In genomic region chr7:112338786-112339185, GRCh38 we compare ENCODE assay signal across 29 cellular contexts.
DNase-seq lines count a peak whose midpoint lies in the region; ATAC-seq, FAIRE-seq and TF ChIP-seq lines count a peak whose summit lies in the region.
"Had no signal": no experiment of that assay in that cellular context is flagged by ENCODE, and none has a peak within 500 bp of the region (broad histone marks: within the 10 kb centered on the region; RNA-seq: fewer than 3 reads in every experiment).

No MANE protein-coding gene starts in this region.

- H2AFZ ChIP-seq in K562 (ENCODE audit: low read depth, low read length) = no peak overlapping the region

- POLR2A ChIA-PET in K562 (lab: Yijun Ruan, JAX) = interaction anchor here (1.7 kb wide), 1 partner anchor 13 kb away, joined by 5 read pairs; no protein-coding TSS in a partner anchor

- intact Hi-C loops in K562 (cut with micrococcal nuclease) = no loop called here

- ATAC-seq in K562 = no peak
- ATAC-seq: A549; CD8-positive, alpha-beta T cell had no signal

- DNase-seq in K562 (ENCODE audit: extremely low read depth in 1 of 4, low spot score in 3 of 4) = no peak
- no peak for DNase-seq in NCI-H146 treated with DMSO at 0.1 percent for 48 hours (lab: John Stamatoyannopoulos, UW; ENCODE audit: unreplicated experiment)
- DNase-seq: 8988T; ACHN; AML-193; BE2C; C1 segment of cervical spinal cord; Caco-2; Calu3; CD4-positive, alpha-beta memory T cell; CD4-positive, alpha-beta T cell; CD4-positive, CD25-positive, alpha-beta regulatory T cell; CD8-positive, alpha-beta memory T cell; CD8-positive, alpha-beta T cell; COR-L47; DMS 273 treated with DMSO at 0.1 percent for 48 hours; DMS153; DMS53; DMS79; DMS79 treated with DMSO at 0.1 percent for 48 hours; DND-41; EL had no signal

- TF ChIP-seq RAD21 in K562 (CRISPR knock-in tag; conservative IDR thresholded peaks at IDR 0.05 in 1 of 2, IDR thresholded peaks at IDR 0.05 in 1 of 2) = no peak

- H3K79me2 ChIP-seq in K562 (ENCODE audit: control insufficient read depth, insufficient read depth, low read length) = no peaks in the 10 kb centered on the region

- H3K36me3 ChIP-seq in K562 (ENCODE audit: control insufficient read depth, insufficient read depth, low read length) = peaks cover 14% of the 10 kb centered on the region; the same call in 2 of the 3 replicates
- H3K36me3 ChIP-seq: BE2C had no signal

- no peak overlapping the region for H3K4me3 ChIP-seq in K562
- H3K4me3 ChIP-seq: A549; BLaER1; BLaER1 treated with 17β-estradiol and CSF1 and Interleukin-3, amounts not matched to agents 10 nM and 100 nM had no signal

- TF ChIP-seq POLR2A in K562 (conservative IDR thresholded peaks at IDR 0.05) = no peak

- in situ Hi-C loops in K562 (cut with MboI) = no loop called here

- no peaks in the 10 kb centered on the region for H3K9me3 ChIP-seq in K562 (replicated peaks; ENCODE audit: control insufficient read depth, insufficient read depth, low read depth, low read length)
- H3K9me3 ChIP-seq: A549, BE2C, BLaER1, Caco-2 had no signal

- TF ChIP-seq EP300 in K562 (IDR thresholded peaks at IDR 0.05; ENCODE audit: low read length) = no peak

- no peaks in the 10 kb centered on the region for H3K9me1 ChIP-seq in K562 (ENCODE audit: control insufficient read depth, insufficient read depth, low read length)

- no peaks in the 10 kb centered on the region for H4K20me1 ChIP-seq in K562 (replicated peaks; ENCODE audit: control insufficient read depth, insufficient read depth, low read length)
- H4K20me1 ChIP-seq: BLaER1; BLaER1 treated with 17β-estradiol and CSF1 and Interleukin-3, amounts not matched to agents 10 nM and 100 nM had no signal

- H3K9ac ChIP-seq in K562 (ENCODE audit: insufficient read depth in 1 of 2, low read depth in 2 of 2, low read length in 2 of 2) = no peak overlapping the region
- H3K9ac ChIP-seq: BLaER1; BLaER1 treated with 17β-estradiol and CSF1 and Interleukin-3, amounts not matched to agents 10 nM and 100 nM had no signal

- no peaks in the 10 kb centered on the region for H3K27me3 ChIP-seq in K562 (ENCODE audit: control insufficient read depth in 2 of 2, insufficient read depth in 2 of 2, low read length in 2 of 2)
- H3K27me3 ChIP-seq: BE2C; BLaER1; BLaER1 treated with 17β-estradiol and CSF1 and Interleukin-3, amounts not matched to agents 10 nM and 100 nM had no signal

- no peaks in the 10 kb centered on the region for H3K4me1 ChIP-seq in K562 (replicated peaks in 1 of 2; ENCODE audit: control insufficient read depth in 2 of 2, insufficient read depth in 2 of 2, low read length in 2 of 2)
- H3K4me1 ChIP-seq: A549; BE2C; BLaER1; BLaER1 treated with 17β-estradiol and CSF1 and Interleukin-3, amounts not matched to agents 10 nM and 100 nM; Caco-2 had no signal

- 55% methylated on average over 4 of the region's 4 CpGs for WGBS in K562 (ENCODE audit: insufficient coverage, low coverage, missing lambda C conversion rate)

- TF ChIP-seq CTCF in K562 (IDR thresholded peaks at IDR 0.05 in 2 of 3, conservative IDR thresholded peaks at IDR 0.05 in 1 of 3; ENCODE audit: insufficient read depth in 2 of 3, low read depth in 1 of 3, low read length in 3 of 3) = no peak

- no peak overlapping the region for H3K27ac ChIP-seq in K562 (ENCODE audit: extremely low read depth, low read depth, low read length)
- H3K27ac ChIP-seq: 22Rv1; A549; BLaER1; BLaER1 treated with 17β-estradiol and CSF1 and Interleukin-3, amounts not matched to agents 10 nM and 100 nM; C4-2B had no signal

- no TSS peak for BruUV-seq in K562 (replicated peaks; lab: Mats Ljungman, UMichigan)

- no peak overlapping the region for H3K4me2 ChIP-seq in K562 (ENCODE audit: insufficient read depth, low read length)
- H3K4me2 ChIP-seq: A549; BLaER1; BLaER1 treated with 17β-estradiol and CSF1 and Interleukin-3, amounts not matched to agents 10 nM and 100 nM had no signal

- no peak for FAIRE-seq in K562 (lab: Jason Lieb, UNC)
- FAIRE-seq: A204.1, A549, D721Med had no signal

- CTCF ChIA-PET in K562 (lab: Yijun Ruan, JAX; ENCODE audit: low intra/inter-chr PET ratio) = no interaction called here

TF ChIP-seq in K562, 482 proteins besides CTCF, POLR2A, EP300 and RAD21:
- TF ChIP-seq CBX2 (IDR thresholded peaks at IDR 0.05; ENCODE audit: insufficient read depth, low read length, poor library complexity, severe bottlenecking) = no peak
- TF ChIP-seq ZKSCAN1 (IDR thresholded peaks at IDR 0.05; ENCODE audit: low read depth, low read length) = no peak
- TF ChIP-seq ZNF277 (CRISPR knock-in tag; IDR thresholded peaks at IDR 0.05; ENCODE audit: borderline replicate concordance) = peak; percentile 96
- no peak for TF ChIP-seq MECOM (CRISPR knock-in tag; IDR thresholded peaks at IDR 0.05)
- TF ChIP-seq CHD2 (IDR thresholded peaks at IDR 0.05; ENCODE audit: low read depth, low read length) = no peak
- no peak for TF ChIP-seq ZBTB2 (IDR thresholded peaks at IDR 0.05)
